In the genomic region with DNA sequence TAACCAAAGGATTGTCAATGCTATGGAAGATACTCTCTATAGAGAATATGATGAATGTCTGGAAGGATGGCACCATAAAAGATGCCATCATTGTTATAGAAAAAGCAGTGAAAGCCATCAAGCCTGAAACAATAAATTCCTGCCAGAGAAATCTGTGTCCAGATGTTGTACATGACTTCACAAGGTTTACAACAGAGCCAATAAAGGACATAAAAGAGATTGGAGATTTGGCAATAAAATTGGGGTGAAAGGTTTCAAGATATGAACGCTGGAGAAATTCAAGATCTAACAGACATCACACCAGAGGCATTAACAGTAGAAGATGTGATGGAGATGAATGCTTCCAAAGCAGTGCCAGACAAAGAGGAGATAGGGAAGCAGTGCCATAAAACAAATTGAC, we compare ENCODE assay signal across 20 cellular contexts.
"Had no signal": no experiment of that assay in that cellular context is flagged by ENCODE, and none has a peak within 500 bp of the region (broad histone marks: within the 10 kb centered on the region; RNA-seq: fewer than 3 reads in every experiment).

No MANE protein-coding gene starts in this region.

- ATAC-seq: HepG2, Panc1 had no signal

- DNase-seq: IMR-90, Karpas-422, KG1, MG63, NCI-H1092, NCI-H1105 treated with DMSO at 0.1 percent for 48 hours, NCI-H1417 treated with DMSO at 0.1 percent for 48 hours, NCI-H1694, NCI-H187 treated with DMSO at 0.1 percent for 48 hours, NCI-H2029 treated with DMSO at 0.1 percent for 48 hours, NCI-H2171, NCI-H226, NCI-H446, NCI-H510A, NCI-H524 treated with DMSO at 0.1 percent for 48 hours, NCI-H82, SHP77, SK-N-SH had no signal
